Comparison of ENCODE assay signal across 2 cellular contexts in the genomic region with DNA sequence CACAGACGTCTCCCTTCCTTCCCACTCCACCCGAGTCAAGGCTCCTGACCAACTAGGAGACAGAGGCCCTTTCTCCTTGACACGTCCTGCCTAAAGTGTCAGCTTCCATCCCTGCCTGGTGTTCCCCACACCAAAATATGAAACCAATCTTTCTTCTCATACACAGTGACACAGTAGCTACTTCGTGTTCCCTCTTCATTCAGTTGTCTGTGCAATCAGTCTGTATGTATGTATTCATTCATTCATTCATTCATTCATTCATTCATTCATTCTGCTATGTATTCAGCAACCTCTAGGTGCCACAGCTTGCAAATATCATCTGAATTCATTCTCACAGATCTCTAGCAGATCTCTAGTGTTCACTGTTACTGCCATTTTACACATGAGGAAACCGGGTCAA.
TF ChIP-seq lines count a peak whose summit lies in the region.

No MANE protein-coding gene starts in this region.

TF ChIP-seq in WTC11, 78 proteins besides CTCF, POLR2A, EP300 and RAD21:
- TF ChIP-seq, protein P1, sequence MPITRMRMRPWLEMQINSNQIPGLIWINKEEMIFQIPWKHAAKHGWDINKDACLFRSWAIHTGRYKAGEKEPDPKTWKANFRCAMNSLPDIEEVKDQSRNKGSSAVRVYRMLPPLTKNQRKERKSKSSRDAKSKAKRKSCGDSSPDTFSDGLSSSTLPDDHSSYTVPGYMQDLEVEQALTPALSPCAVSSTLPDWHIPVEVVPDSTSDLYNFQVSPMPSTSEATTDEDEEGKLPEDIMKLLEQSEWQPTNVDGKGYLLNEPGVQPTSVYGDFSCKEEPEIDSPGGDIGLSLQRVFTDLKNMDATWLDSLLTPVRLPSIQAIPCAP (CRISPR knock-in tag; IDR thresholded peaks at IDR 0.05) = no peak
- TF ChIP-seq ZNF263 (CRISPR knock-in tag; IDR thresholded peaks at IDR 0.05; ENCODE audit: low read depth) (no peak), ZNF396 (CRISPR knock-in tag; IDR thresholded peaks at IDR 0.05; ENCODE audit: borderline replicate concordance) (no peak)

TF ChIP-seq in K562, 482 proteins besides CTCF, POLR2A, EP300 and RAD21:
- TF ChIP-seq RFX5 (IDR thresholded peaks at IDR 0.05; ENCODE audit: low read depth, low read length) (no peak), ZNF24 (IDR thresholded peaks at IDR 0.05) (peak; percentile 89)
